9 cellular contexts compared by ENCODE assay signal in genomic region chr5:151253604-151253948, GRCh38. TPM values are rescaled to one million over a fixed set of nuclear protein-coding genes. Genes with fewer than 3 reads are reported as not detected.
DNase-seq lines count a peak whose midpoint lies in the region; ATAC-seq and TF ChIP-seq lines count a peak whose summit lies in the region.
"Had no signal": no experiment of that assay in that cellular context is flagged by ENCODE, and none has a peak within 500 bp of the region (broad histone marks: within the 10 kb centered on the region; RNA-seq: fewer than 3 reads in every experiment).

No MANE protein-coding gene starts in this region.

- no peaks in the 10 kb centered on the region for H3K9me3 Mint-ChIP-seq in activated CD4-positive, alpha-beta T cell treated with anti-CD3 and anti-CD28 coated beads, Interleukin-2, amount 10 ng/mL, durations not matched to agents 24 days and 14 days

- H3K27me3 Mint-ChIP-seq in activated CD4-positive, alpha-beta T cell treated with anti-CD3 and anti-CD28 coated beads, Interleukin-2, amount 10 ng/mL, durations not matched to agents 24 days and 14 days: no peaks in the 10 kb centered on the region

- H3K36me3 ChIP-seq in right lobe of liver: no peaks in the 10 kb centered on the region
- no peaks in the 10 kb centered on the region for H3K36me3 ChIP-seq in thyroid gland

- 15% methylated on average over 5 of the region's 5 CpGs for WGBS in right lobe of liver (ENCODE audit: insufficient coverage, low coverage, low lambda C conversion rate, missing lambda C conversion rate)
- WGBS in thyroid gland, 2 donors: 24 to 27% methylated on average over 5 of the region's 5 CpGs

- no peaks in the 10 kb centered on the region for H3K9me3 ChIP-seq in right lobe of liver
- H3K9me3 ChIP-seq in thyroid gland: no peaks in the 10 kb centered on the region

- peak overlapping the region; percentile 41 to 72 (median 61) for H3K27ac ChIP-seq in right lobe of liver
- peak overlapping the region in 2 of 3 donors; percentile 62 to 72 for H3K27ac ChIP-seq in thyroid gland

- H3K4me1 ChIP-seq in right lobe of liver (peaks cover 0 to 35% (median 8%) of the 10 kb centered on the region in 4 donors), thyroid gland (peaks cover 9 to 17% of the 10 kb centered on the region in 2 donors)

- H3K4me1 Mint-ChIP-seq in activated CD4-positive, alpha-beta T cell treated with anti-CD3 and anti-CD28 coated beads, Interleukin-2, amount 10 ng/mL, durations not matched to agents 24 days and 14 days: peaks cover 31% of the 10 kb centered on the region

- H3K27me3 ChIP-seq in right lobe of liver (no peaks in the 10 kb centered on the region), thyroid gland (no peaks in the 10 kb centered on the region)

- H3K27ac Mint-ChIP-seq in activated CD4-positive, alpha-beta T cell treated with anti-CD3 and anti-CD28 coated beads, Interleukin-2, amount 10 ng/mL, durations not matched to agents 24 days and 14 days: peak overlapping the region; percentile 95

- H3K4me3 ChIP-seq in astrocyte of the spinal cord (ENCODE audit: low read depth, low read length) (peak overlapping the region; percentile 64), right lobe of liver (peak overlapping the region; percentile 70 to 82 (median 72)), thyroid gland (replicated peaks in 1 of 3) (peak overlapping the region; percentile 60 to 74 (median 72))

- intact Hi-C loops in activated CD4-positive, alpha-beta T cell treated with anti-CD3 and anti-CD28 coated beads, Interleukin-2, amount 10 ng/mL, durations not matched to agents 24 days and 14 days (cut with micrococcal nuclease): loop anchor here (1.0 to 10.0 kb wide), 8 partner anchors 11 to 1519 kb away; partner anchors contain the start of genes IRGM, PPARGC1B and RBM22
- intact Hi-C loops in right lobe of liver (cut with DNase I) (no loop called here), thyroid gland (cut with DNase I) (loop anchor here (5.0 kb wide), 1 partner anchor 191 kb away; no protein-coding TSS in a partner anchor)

- no peaks in the 10 kb centered on the region for H3K36me3 Mint-ChIP-seq in activated CD4-positive, alpha-beta T cell treated with anti-CD3 and anti-CD28 coated beads, Interleukin-2, amount 10 ng/mL, durations not matched to agents 24 days and 14 days (ENCODE audit: low read depth)

- ATAC-seq in right lobe of liver: no peak

- in situ Hi-C loops in astrocyte of the spinal cord (cut with HindIII; ENCODE audit: low sequenced_read_pairs): no loop called here

- TF ChIP-seq POLR2A in right lobe of liver (IDR thresholded peaks at IDR 0.05): no peak
- TF ChIP-seq POLR2A in thyroid gland (IDR thresholded peaks at IDR 0.05): no peak

- H3K4me3 Mint-ChIP-seq in activated CD4-positive, alpha-beta T cell treated with anti-CD3 and anti-CD28 coated beads, Interleukin-2, amount 10 ng/mL, durations not matched to agents 24 days and 14 days: peak overlapping the region; percentile 89

- no peak for TF ChIP-seq CTCF in astrocyte of the spinal cord (IDR thresholded peaks at IDR 0.05; ENCODE audit: low read depth, low read length)
- no peak for TF ChIP-seq CTCF in right lobe of liver (IDR thresholded peaks at IDR 0.05)
- no peak for TF ChIP-seq CTCF in thyroid gland (IDR thresholded peaks at IDR 0.05)

- DNase-seq in activated CD4-positive, alpha-beta T cell treated with anti-CD3 and anti-CD28 coated beads, Interleukin-2, amount 10 ng/mL, durations not matched to agents 24 days and 14 days: peak; percentile 67
- DNase-seq in activated CD4-positive, alpha-beta T cell treated with anti-CD3 and anti-CD28 coated beads, Interleukin-2, amount 50 U/mL, for 4 hours: no peak
- DNase-seq in astrocyte of the spinal cord (ENCODE audit: low read depth, low spot score) (no peak), right lobe of liver (no peak), thyroid gland (peak in 1 of 2 donors; percentile 8), NCI-H1092 treated with DMSO at 0.1 percent for 48 hours (lab: John Stamatoyannopoulos, UW) (no peak), NCI-H524 treated with DMSO at 0.1 percent for 48 hours (lab: John Stamatoyannopoulos, UW) (no peak), RKO (ENCODE audit: low spot score) (no peak)
- DNase-seq: stimulated activated CD4-positive, alpha-beta T cell treated with anti-CD3 and anti-CD28 coated beads, Interleukin-12 subunit alpha, Interleukin-12 subunit beta, amount 100 ng/mL, for 4 hours had no signal

RNA-seq across cellular contexts. Expression of gene GM2A, which starts 0.6 kb away (rescaled TPM):
- 15.4 and 16.0 TPM in 2 replicates for total RNA-seq in activated CD4-positive, alpha-beta T cell treated with anti-CD3 and anti-CD28 coated beads, Interleukin-2, amount 10 ng/mL, durations not matched to agents 24 days and 14 days
- total RNA-seq in right lobe of liver (10 to 100 TPM; 11.7 to 23.6 (median 20.3) TPM), thyroid gland (10 to 100 TPM; 15.4 to 23.8 (median 18.8) TPM)

RNA-seq across cellular contexts. Expression of gene CCDC69, which starts 29.7 kb away (rescaled TPM):
- 22.7 and 23.2 TPM in 2 replicates for total RNA-seq in activated CD4-positive, alpha-beta T cell treated with anti-CD3 and anti-CD28 coated beads, Interleukin-2, amount 10 ng/mL, durations not matched to agents 24 days and 14 days
- 10 to 100 TPM; 11.8 to 30.9 (median 22.9) TPM for total RNA-seq in right lobe of liver
- 10 to 100 TPM; 13.5 to 51.6 (median 18.3) TPM for total RNA-seq in thyroid gland

RNA-seq across cellular contexts. Expression of gene SLC36A3, which starts 50.0 kb away (rescaled TPM):
- not detected in 2 replicates for total RNA-seq in activated CD4-positive, alpha-beta T cell treated with anti-CD3 and anti-CD28 coated beads, Interleukin-2, amount 10 ng/mL, durations not matched to agents 24 days and 14 days
- total RNA-seq in right lobe of liver (not detected), thyroid gland (not detected)

Comparison
In these comparisons a context has a peak if more than half of its experiments do, and no peak if none do; other contexts are left out.
1. intact Hi-C loops: an anchor here in activated CD4-positive, alpha-beta T cell treated with anti-CD3 and anti-CD28 coated beads, Interleukin-2, amount 10 ng/mL, durations not matched to agents 24 days and 14 days (1.0 to 10.0 kb wide) and thyroid gland (5.0 kb wide); none called in right lobe of liver.